Comparison of ENCODE assay signal across 33 cellular contexts in the genomic region with DNA sequence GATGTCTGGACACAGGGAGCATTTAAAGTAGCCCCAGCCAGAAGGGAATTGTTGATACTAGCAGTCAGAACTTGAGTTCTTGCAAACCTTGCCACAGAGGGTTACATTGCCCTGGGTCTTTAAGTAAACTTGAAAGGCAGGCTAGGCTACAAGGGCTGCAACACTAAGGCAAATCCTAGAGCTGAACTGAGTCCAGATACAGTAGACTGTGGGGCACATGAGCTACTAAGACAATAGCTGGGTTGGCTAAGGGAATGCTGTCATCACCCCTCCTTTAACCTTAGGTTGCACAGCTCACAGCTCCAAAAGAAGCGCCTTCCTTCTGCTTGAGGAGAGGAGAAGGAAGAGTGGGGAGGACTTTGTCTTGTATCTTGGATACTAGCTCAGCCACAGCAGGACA. TPM values are rescaled to one million over a fixed set of nuclear protein-coding genes. Genes with fewer than 3 reads are reported as not detected.
"Had no signal": no experiment of that assay in that cellular context is flagged by ENCODE, and none has a peak within 500 bp of the region (broad histone marks: within the 10 kb centered on the region; RNA-seq: fewer than 3 reads in every experiment).

No MANE protein-coding gene starts in this region.

- H3K36me3 Mint-ChIP-seq: WTC11 had no signal

- H3K36me3 ChIP-seq: ascending aorta, brain microvascular endothelial cell, esophagus squamous epithelium had no signal

- H3K9me3 ChIP-seq: ascending aorta, esophagus squamous epithelium, gastroesophageal sphincter had no signal

- H3K27me3 Mint-ChIP-seq: activated CD4-positive, alpha-beta memory T cell treated with anti-CD3 and anti-CD28 coated beads, Interleukin-2, amount 10 ng/mL, durations not matched to agents 7 days and 5 days; activated CD4-positive, alpha-beta T cell treated with anti-CD3 and anti-CD28 coated beads, Interleukin-2, amount 10 ng/mL, durations not matched to agents 7 days and 5 days; activated naive CD4-positive, alpha-beta T cell treated with anti-CD3 and anti-CD28 coated beads, Interleukin-2, amount 10 ng/mL, durations not matched to agents 7 days and 5 days; activated naive CD8-positive, alpha-beta T cell treated with anti-CD3 and anti-CD28 coated beads, Interleukin-2, amount 10 ng/mL, durations not matched to agents 7 days and 5 days; central memory CD8-positive, alpha-beta T cell; effector memory CD8-positive, alpha-beta T cell had no signal

- ATAC-seq: activated naive CD4-positive, alpha-beta T cell treated with anti-CD3 and anti-CD28 coated beads, Interleukin-2, amount 50 U/mL, for 72 hours; activated T-cell treated with anti-CD3 and anti-CD28 coated beads, Interleukin-2, amount 50 U/mL, for 72 hours; effector memory CD8-positive, alpha-beta T cell; gastroesophageal sphincter; T-cell had no signal

- H3K9me3 Mint-ChIP-seq: activated T-cell treated with anti-CD3 and anti-CD28 coated beads, Interleukin-2, amount 50 U/mL, for 24 hours; central memory CD8-positive, alpha-beta T cell; effector memory CD8-positive, alpha-beta T cell; WTC11 had no signal

- DNase-seq: activated CD4-positive, alpha-beta memory T cell treated with anti-CD3 and anti-CD28 coated beads, Interleukin-2, amount 10 ng/mL, durations not matched to agents 7 days and 5 days; activated CD4-positive, alpha-beta T cell treated with anti-CD3 and anti-CD28 coated beads for 1 hour; activated CD4-positive, alpha-beta T cell treated with anti-CD3 and anti-CD28 coated beads for 4 hours; activated CD4-positive, alpha-beta T cell treated with anti-CD3 and anti-CD28 coated beads, Interleukin-2, amount 10 ng/mL, durations not matched to agents 7 days and 5 days; activated CD4-positive, alpha-beta T cell treated with anti-CD3 and anti-CD28 coated beads, Interleukin-2, amount 50 U/mL, for 4 hours; activated CD8-positive, alpha-beta memory T cell treated with anti-CD3 and anti-CD28 coated beads, Interleukin-2, amount 50 U/mL, for 48 hours; activated gamma-delta T cell; activated naive CD4-positive, alpha-beta T cell; activated naive CD4-positive, alpha-beta T cell treated with anti-CD3 and anti-CD28 coated beads, Interleukin-2, amount 10 ng/mL, durations not matched to agents 7 days and 5 days; activated naive CD8-positive, alpha-beta T cell treated with anti-CD3 and anti-CD28 coated beads, Interleukin-2, amount 10 ng/mL, durations not matched to agents 7 days and 5 days; activated T-cell treated with anti-CD3 and anti-CD28 coated beads for 4 hours; activated T-cell treated with anti-CD3 and anti-CD28 coated beads, Interleukin-2, amount 50 U/mL, for 24 hours; activated T-cell treated with anti-CD3 and anti-CD28 coated beads, Interleukin-2, amount 50 U/mL, for 72 hours; brain microvascular endothelial cell; cortex of kidney; dermis blood vessel endothelial cell; effector CD4-positive, alpha-beta T cell; effector memory CD8-positive, alpha-beta T cell; esophagus squamous epithelium; foreskin melanocyte; SW 1271; T-cell; T-helper 9 cell had no signal

- H3K27ac Mint-ChIP-seq: activated CD4-positive, alpha-beta memory T cell treated with anti-CD3 and anti-CD28 coated beads, Interleukin-2, amount 10 ng/mL, durations not matched to agents 7 days and 5 days; activated CD4-positive, alpha-beta T cell treated with anti-CD3 and anti-CD28 coated beads, Interleukin-2, amount 10 ng/mL, durations not matched to agents 7 days and 5 days; activated naive CD4-positive, alpha-beta T cell treated with anti-CD3 and anti-CD28 coated beads, Interleukin-2, amount 10 ng/mL, durations not matched to agents 7 days and 5 days; activated naive CD4-positive, alpha-beta T cell treated with anti-CD3 and anti-CD28 coated beads, Interleukin-2, amount 50 U/mL, for 72 hours; activated naive CD8-positive, alpha-beta T cell treated with anti-CD3 and anti-CD28 coated beads, Interleukin-2, amount 10 ng/mL, durations not matched to agents 7 days and 5 days; activated T-cell treated with anti-CD3 and anti-CD28 coated beads, Interleukin-2, amount 50 U/mL, for 24 hours; activated T-cell treated with anti-CD3 and anti-CD28 coated beads, Interleukin-2, amount 50 U/mL, for 72 hours; effector memory CD8-positive, alpha-beta T cell; T-cell; T-helper 1 cell treated with Interleukin-12 subunit alpha and Interleukin-12 subunit beta and Interleukin-4 antibody, amounts not matched to agents 30 μg/mL and 1 μg/mL, for 36 hours; WTC11 had no signal

- FAIRE-seq: bronchial epithelial cell, colon, TTC549 had no signal

- H3K4me3 Mint-ChIP-seq: activated CD4-positive, alpha-beta memory T cell treated with anti-CD3 and anti-CD28 coated beads, Interleukin-2, amount 10 ng/mL, durations not matched to agents 7 days and 5 days; activated CD4-positive, alpha-beta T cell treated with anti-CD3 and anti-CD28 coated beads, Interleukin-2, amount 10 ng/mL, durations not matched to agents 7 days and 5 days; activated naive CD4-positive, alpha-beta T cell treated with anti-CD3 and anti-CD28 coated beads, Interleukin-2, amount 10 ng/mL, durations not matched to agents 7 days and 5 days; activated naive CD8-positive, alpha-beta T cell treated with anti-CD3 and anti-CD28 coated beads, Interleukin-2, amount 10 ng/mL, durations not matched to agents 7 days and 5 days; activated T-cell treated with anti-CD3 and anti-CD28 coated beads, Interleukin-2, amount 50 U/mL, for 24 hours; activated T-cell treated with anti-CD3 and anti-CD28 coated beads, Interleukin-2, amount 50 U/mL, for 72 hours; central memory CD8-positive, alpha-beta T cell; effector memory CD8-positive, alpha-beta T cell; T-cell; T-helper 1 cell treated with Interleukin-12 subunit alpha and Interleukin-12 subunit beta and Interleukin-4 antibody, amounts not matched to agents 30 μg/mL and 1 μg/mL, for 36 hours; WTC11 had no signal

- H3K4me1 Mint-ChIP-seq: activated CD4-positive, alpha-beta memory T cell treated with anti-CD3 and anti-CD28 coated beads, Interleukin-2, amount 10 ng/mL, durations not matched to agents 7 days and 5 days; activated CD4-positive, alpha-beta T cell treated with anti-CD3 and anti-CD28 coated beads, Interleukin-2, amount 10 ng/mL, durations not matched to agents 7 days and 5 days; activated naive CD4-positive, alpha-beta T cell treated with anti-CD3 and anti-CD28 coated beads, Interleukin-2, amount 10 ng/mL, durations not matched to agents 7 days and 5 days; activated naive CD8-positive, alpha-beta T cell treated with anti-CD3 and anti-CD28 coated beads, Interleukin-2, amount 10 ng/mL, durations not matched to agents 7 days and 5 days had no signal

- H3K4me3 ChIP-seq: ascending aorta, esophagus squamous epithelium, gastroesophageal sphincter had no signal

- H3K27me3 ChIP-seq: ascending aorta, brain microvascular endothelial cell, esophagus squamous epithelium, gastroesophageal sphincter had no signal

- H3K27ac ChIP-seq: ascending aorta, brain microvascular endothelial cell, gastroesophageal sphincter, VCaP had no signal

- H3K4me1 ChIP-seq: ascending aorta had no signal

RNA-seq across cellular contexts. Expression of a gene that starts 35.8 kb away (rescaled TPM):
- total RNA-seq: ascending aorta had no signal
